8 cellular contexts compared by ENCODE assay signal in the genomic region with DNA sequence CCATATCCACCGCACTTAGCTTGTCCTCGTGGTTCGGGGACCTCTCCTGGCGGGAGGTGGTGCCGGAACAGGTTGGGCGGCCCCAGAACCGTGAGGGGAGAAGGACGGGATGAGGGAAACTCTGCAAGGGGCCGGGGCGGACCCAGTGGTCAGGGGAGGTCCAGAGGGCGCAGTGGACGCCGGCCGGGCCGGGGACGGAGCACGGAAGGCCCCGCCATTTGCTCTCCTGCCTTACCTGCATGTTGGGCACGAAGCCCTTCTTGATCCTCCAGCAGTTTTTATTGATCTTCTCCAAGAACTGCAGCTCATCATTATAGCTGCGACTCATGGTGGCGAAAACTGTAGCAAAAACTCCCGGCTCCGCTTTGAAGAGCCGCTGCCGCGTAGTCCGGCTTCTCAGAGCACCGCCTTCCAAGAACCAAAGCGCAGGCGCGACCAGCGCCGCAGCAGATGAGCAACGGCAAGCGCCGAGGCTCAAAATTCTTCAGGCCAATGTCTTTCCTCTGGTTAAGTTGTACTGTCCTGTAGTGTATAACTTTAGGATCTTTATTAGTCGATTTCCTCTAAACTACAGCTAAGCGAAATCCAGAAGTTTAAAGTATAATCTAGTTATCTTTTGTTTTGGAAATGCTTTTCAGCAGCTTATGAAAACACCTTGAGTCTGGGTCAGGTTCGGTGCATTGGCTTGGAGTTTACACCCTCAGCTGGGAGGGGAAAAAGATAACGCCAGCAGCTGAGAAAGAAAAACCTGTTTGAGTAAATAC. TPM values are rescaled to one million over a fixed set of nuclear protein-coding genes. Genes with fewer than 3 reads are reported as not detected.
DNase-seq lines count a peak whose midpoint lies in the region; ATAC-seq, FAIRE-seq and TF ChIP-seq lines count a peak whose summit lies in the region.

Gene RTCB, minus strand, starts transcription at position 419 of the 764 bp plus-strand sequence. Its CDS starts 91 bp downstream, at position 328.

- H4K20me1 ChIP-seq in astrocyte (ENCODE audit: insufficient read depth, low read length) = peaks cover 43% of the 10 kb centered on the region

- H3K36me3 ChIP-seq in ES-I3 (ENCODE audit: insufficient read depth, low read length) (peaks cover 21% of the 10 kb centered on the region), astrocyte (ENCODE audit: insufficient read depth, low read length) (peaks cover 17% of the 10 kb centered on the region), prostate gland (peaks cover 0 to 8% of the 10 kb centered on the region in 2 donors), upper lobe of right lung (peaks cover 18% of the 10 kb centered on the region)

- H3K4me3 ChIP-seq in astrocyte (ENCODE audit: insufficient read depth, low read depth, low read length) (peak within 1 kb of the TSS; percentile 89), right cardiac atrium (ENCODE audit: low read length) (peak within 1 kb of the TSS; percentile 100), prostate gland (peak within 1 kb of the TSS; percentile 64 to 75), upper lobe of right lung (peak within 1 kb of the TSS; percentile 88)

- DNase-seq in NCI-H1930 (lab: John Stamatoyannopoulos, UW) (peak; percentile 68 to 84), T-helper 9 cell (peak; percentile 88), astrocyte (ENCODE audit: low read depth) (peak; percentile 89), right cardiac atrium (peak; percentile 95 to 98 (median 97)), prostate gland (ENCODE audit: low spot score) (peak; percentile 80), upper lobe of right lung (peak; percentile 95)

- H3K9me3 ChIP-seq in ES-I3 (ENCODE audit: control insufficient read depth, insufficient read depth, low read length) (no peaks in the 10 kb centered on the region), astrocyte (ENCODE audit: insufficient read depth, low read depth, low read length) (no peaks in the 10 kb centered on the region), right cardiac atrium (ENCODE audit: control insufficient read depth, low read length) (no peaks in the 10 kb centered on the region), prostate gland (no peaks in the 10 kb centered on the region), upper lobe of right lung (no peaks in the 10 kb centered on the region)

- no peaks in the 10 kb centered on the region for H3K9me3 Mint-ChIP-seq in astrocyte (ENCODE audit: unreplicated experiment)

- peaks cover 11% of the 10 kb centered on the region for H3K4me1 Mint-ChIP-seq in astrocyte (ENCODE audit: low read depth, unreplicated experiment)

- TF ChIP-seq CTCF in astrocyte (IDR thresholded peaks at IDR 0.05; ENCODE audit: insufficient read depth, low read depth, low read length) (no peak), prostate gland (IDR thresholded peaks at IDR 0.05) (peak in 2 of 4 experiments; percentile 9 to 18), upper lobe of right lung (IDR thresholded peaks at IDR 0.05) (no peak)

- H3K27me3 Mint-ChIP-seq in astrocyte (ENCODE audit: low read depth, unreplicated experiment) = peaks cover 3% of the 10 kb centered on the region

- peaks cover 50% of the 10 kb centered on the region for H3K79me2 ChIP-seq in astrocyte (ENCODE audit: insufficient read depth, low read length)

- peak within 1 kb of the TSS; percentile 83 for H2AFZ ChIP-seq in astrocyte (ENCODE audit: low read depth, low read length)

- H3K27me3 ChIP-seq in astrocyte (ENCODE audit: insufficient read depth, low read length) (peaks cover 4% of the 10 kb centered on the region), right cardiac atrium (ENCODE audit: control insufficient read depth, insufficient read depth) (no peaks in the 10 kb centered on the region), prostate gland (replicated peaks; ENCODE audit: insufficient read depth) (no peaks in the 10 kb centered on the region), upper lobe of right lung (no peaks in the 10 kb centered on the region)

- ATAC-seq in HG02588 (IDR thresholded peaks at IDR 0.05; ENCODE audit: unreplicated experiment) (peak; percentile 52), right cardiac atrium (peak; percentile 89 to 92), upper lobe of right lung (peak; percentile 95)

- H3K9ac ChIP-seq in ES-I3 (ENCODE audit: low read depth, low read length) (peak within 1 kb of the TSS; percentile 97), astrocyte (ENCODE audit: low read length) (peak within 1 kb of the TSS; percentile 96)

- peak within 1 kb of the TSS; percentile 98 for H3K4me3 Mint-ChIP-seq in astrocyte (ENCODE audit: unreplicated experiment)

- FAIRE-seq in astrocyte (lab: Jason Lieb, UNC) = peak; percentile 89

- WGBS in right cardiac atrium = 1% methylated on average over 40 of the region's 40 CpGs
- WGBS in prostate gland = 2% methylated on average over 40 of the region's 40 CpGs

- H3K36me3 Mint-ChIP-seq in astrocyte (ENCODE audit: low read depth, unreplicated experiment) = peaks cover 2% of the 10 kb centered on the region

- H3K4me1 ChIP-seq in ES-I3 (ENCODE audit: insufficient read depth, low read length) (peaks cover 5% of the 10 kb centered on the region; the same call in 1 of the 2 replicates), astrocyte (ENCODE audit: insufficient read depth, low read length) (peaks cover 11% of the 10 kb centered on the region), right cardiac atrium (ENCODE audit: control insufficient read depth, insufficient read depth, low read length) (peaks cover 6% of the 10 kb centered on the region), prostate gland (replicated peaks) (peaks cover 2% of the 10 kb centered on the region), upper lobe of right lung (peaks cover 21% of the 10 kb centered on the region)

- peak; percentile 45 for TF ChIP-seq POLR2A in prostate gland (IDR thresholded peaks at IDR 0.05)

- H3K27ac ChIP-seq in astrocyte (ENCODE audit: low read depth, low read length) (peak within 1 kb of the TSS; percentile 82), right cardiac atrium (ENCODE audit: low read length) (peak within 1 kb of the TSS; percentile 39), prostate gland (peak within 1 kb of the TSS; percentile 33 to 58), upper lobe of right lung (peak within 1 kb of the TSS; percentile 86)

- H3K4me2 ChIP-seq in astrocyte (ENCODE audit: low read length) = peak within 1 kb of the TSS; percentile 96

- intact Hi-C loops in right cardiac atrium (cut with DNase I) = loop anchor here in 1 of 4 donors (10.0 kb wide), 1 partner anchor 63 kb away; the partner anchor contains the start of gene FBXO7
- intact Hi-C loops in prostate gland (cut with DNase I) = loop anchor here (5.0 kb wide), 1 partner anchor 60 kb away; the partner anchor contains the start of gene FBXO7
- intact Hi-C loops in upper lobe of right lung (cut with DNase I) = no loop called here

- H3K27ac Mint-ChIP-seq in astrocyte (ENCODE audit: unreplicated experiment) = peak within 1 kb of the TSS; percentile 70

RNA-seq across cellular contexts. Expression of gene RTCB, which starts in this region (rescaled TPM):
- total RNA-seq in astrocyte (78.1 and 93.1 TPM in 2 replicates), right cardiac atrium (10 to 100 TPM; 47.3 to 50.2 (median 48.4) TPM), prostate gland (10 to 100 TPM; 52.1 to 87.5 TPM), upper lobe of right lung (61.1 TPM)
- 35.2 TPM for polyA plus RNA-seq in right cardiac atrium

Comparison
In these comparisons a context has a peak if more than half of its experiments do, and no peak if none do; other contexts are left out.
1. Peak in every context shown above with its lines: DNase-seq, ATAC-seq, H3K4me3 ChIP-seq and H3K27ac ChIP-seq.